ENCODE assay signal across 24 cellular contexts in the genomic region with DNA sequence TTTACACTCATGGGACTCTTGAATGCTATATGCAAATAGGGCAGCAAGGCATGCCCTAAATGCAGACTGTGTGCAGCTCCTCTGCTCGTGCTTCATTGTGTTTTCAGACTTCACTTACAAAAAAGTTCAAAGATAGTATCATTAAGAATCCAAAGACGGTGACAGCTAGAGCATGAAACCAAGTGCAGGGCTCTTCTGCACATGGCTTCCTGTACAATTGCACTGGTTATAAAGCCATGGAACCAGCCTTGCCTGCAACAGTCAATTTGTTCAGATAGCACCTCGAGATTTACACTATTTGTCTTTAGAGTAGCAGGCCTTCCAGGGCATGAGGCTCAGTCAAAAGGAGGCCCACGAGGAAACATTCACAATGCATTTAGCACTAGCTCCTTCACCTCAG. TPM values are rescaled to one million over a fixed set of nuclear protein-coding genes. Genes with fewer than 3 reads are reported as not detected.
"Had no signal": no experiment of that assay in that cellular context is flagged by ENCODE, and none has a peak within 500 bp of the region (broad histone marks: within the 10 kb centered on the region; RNA-seq: fewer than 3 reads in every experiment).

No MANE protein-coding gene starts in this region.

- H3K9ac ChIP-seq: KMS-11, SK-N-SH had no signal

- H3K27ac ChIP-seq: HL-60, KMS-11, RWPE1 had no signal

- ATAC-seq: K562, Panc1 had no signal

- H3K9me3 ChIP-seq: SK-N-SH had no signal

- H3K9me2 ChIP-seq: SK-N-SH had no signal

- DNase-seq: MV-4-11, NCI-H1092, NCI-H1105 treated with DMSO at 0.1 percent for 48 hours, NCI-H1417 treated with DMSO at 0.1 percent for 48 hours, NCI-H146, NCI-H1694 treated with DMSO at 0.1 percent for 48 hours, NCI-H1930, NCI-H2081, NCI-H2107, NCI-H2227 treated with DMSO at 0.1 percent for 48 hours, NCI-H524, NCI-H748 treated with DMSO at 0.1 percent for 48 hours, SHP77, SK-N-SH, SW 1271 had no signal

- H3K4me2 ChIP-seq: KMS-11, SK-N-SH had no signal

- H3K4me3 ChIP-seq: K562 had no signal

RNA-seq across cellular contexts. Expression of gene RFPL4B, which starts 35.6 kb away (rescaled TPM):
- total RNA-seq: LHCN-M2, MCF 10A, NCI-H460 had no signal
- polyA plus RNA-seq: IgD-negative memory B cell, SK-N-SH had no signal
